Comparison of ENCODE assay signal across 8 cellular contexts in the genomic region with DNA sequence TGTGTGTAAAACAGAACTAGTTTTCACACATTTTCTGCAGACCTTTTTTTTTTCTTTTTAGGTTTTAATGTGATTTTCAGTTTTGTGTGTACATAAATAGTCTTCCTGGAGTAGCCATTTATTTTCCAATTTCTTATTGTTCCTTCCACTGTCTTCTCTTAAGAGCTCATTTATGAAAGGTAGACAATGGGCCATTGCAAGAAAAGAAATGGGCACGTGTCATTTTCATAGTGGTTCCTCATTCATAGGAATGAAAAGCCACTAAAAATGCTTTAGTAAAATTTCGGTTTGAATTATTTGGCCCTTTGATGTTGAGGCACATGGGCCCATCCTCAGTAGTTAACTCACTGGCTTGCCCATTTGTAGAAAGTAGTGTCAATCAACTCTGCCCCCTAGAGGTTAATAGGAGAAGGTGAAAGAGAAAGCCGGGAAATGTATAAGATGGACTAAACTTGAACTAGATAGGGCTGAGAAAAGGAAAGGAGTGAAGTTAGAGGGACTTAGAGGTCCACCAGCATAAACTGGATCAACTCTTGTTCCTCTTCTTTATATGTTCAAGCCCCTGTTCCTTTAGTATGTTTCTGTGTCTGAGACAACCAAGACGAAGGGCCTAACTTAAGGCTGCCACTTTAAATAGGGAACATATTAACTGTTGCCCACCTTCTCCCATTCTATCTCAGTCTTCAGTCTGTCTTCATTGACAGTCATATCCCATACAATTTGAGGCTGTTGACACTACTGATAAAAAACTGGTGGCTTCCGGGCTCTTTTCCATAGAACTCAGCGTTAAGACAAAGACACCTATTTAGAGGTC.
DNase-seq lines count a peak whose midpoint lies in the region; ATAC-seq, FAIRE-seq and TF ChIP-seq lines count a peak whose summit lies in the region.

No MANE protein-coding gene starts in this region.

- peak; percentile 75 for FAIRE-seq in GM18507 (lab: Jason Lieb, UNC)

- DNase-seq in CD8-positive, alpha-beta memory T cell = peak in 2 of 5 donors; percentile 50 to 52
- DNase-seq in GM18507 (ENCODE audit: extremely low spot score, insufficient read length, low read depth) (peak; percentile 14), NCI-H2171 (lab: John Stamatoyannopoulos, UW) (peak; percentile 19), iPS DF 6.9 (ENCODE audit: low read depth, low spot score) (peak; percentile 27), thoracic aorta (ENCODE audit: low spot score) (no peak), HK-2 (ENCODE audit: unreplicated experiment) (no peak)
- peak; percentile 13 for DNase-seq in activated naive CD4-positive, alpha-beta T cell treated with anti-CD3 and anti-CD28 coated beads, Interleukin-2, amount 50 U/mL, for 16 hours

- POLR2A ChIA-PET in CD8-positive, alpha-beta memory T cell (lab: Charles Lee) = no interaction called here

- peak; percentile 39 for TF ChIP-seq CTCF in thoracic aorta (IDR thresholded peaks at IDR 0.05)

- H3K27ac Mint-ChIP-seq in CD8-positive, alpha-beta memory T cell = peak overlapping the region in 6 of 8 donors; percentile 2 to 62 (median 12)

- no peaks in the 10 kb centered on the region for H3K27me3 Mint-ChIP-seq in CD8-positive, alpha-beta memory T cell

- ATAC-seq in HG02884 (IDR thresholded peaks at IDR 0.05; ENCODE audit: unreplicated experiment) (peak; percentile 65), thoracic aorta (ENCODE audit: insufficient number of reproducible peaks, low FRiP score, low read depth) (no peak)

- H3K9me3 ChIP-seq in CD8-positive, alpha-beta memory T cell (ENCODE audit: low read length) = no peaks in the 10 kb centered on the region
- H3K9me3 ChIP-seq in iPS DF 6.9 (ENCODE audit: control insufficient read depth, insufficient read depth, low read length) = no peaks in the 10 kb centered on the region
- no peaks in the 10 kb centered on the region for H3K9me3 ChIP-seq in thoracic aorta

- no peak overlapping the region for H3K4me3 Mint-ChIP-seq in CD8-positive, alpha-beta memory T cell

- no peak overlapping the region for H3K4me3 ChIP-seq in CD8-positive, alpha-beta memory T cell (ENCODE audit: low read length)
- H3K4me3 ChIP-seq in iPS DF 6.9 (ENCODE audit: low read length) (no peak overlapping the region), thoracic aorta (no peak overlapping the region)

- peaks cover 33% of the 10 kb centered on the region for H3K36me3 ChIP-seq in CD8-positive, alpha-beta memory T cell (ENCODE audit: insufficient read depth, low read length)
- H3K36me3 ChIP-seq in iPS DF 6.9 (ENCODE audit: control insufficient read depth, insufficient read depth, low read length) = no peaks in the 10 kb centered on the region
- peaks cover 5% of the 10 kb centered on the region for H3K36me3 ChIP-seq in thoracic aorta

- CTCF ChIA-PET in CD8-positive, alpha-beta memory T cell (lab: Charles Lee) = interaction anchor here (0.7 to 1.8 kb wide), 13 partner anchors 13 to 360 kb away, joined by 3 to 6 read pairs (median 3); a partner anchor contains a TSS

- no CpG with 5 or more reads among the region's 6 CpGs for WGBS in iPS DF 6.9 (ENCODE audit: insufficient coverage, insufficient read length)

- no peaks in the 10 kb centered on the region for H3K9me3 Mint-ChIP-seq in CD8-positive, alpha-beta memory T cell

- H3K27ac ChIP-seq in CD8-positive, alpha-beta memory T cell (ENCODE audit: low read depth, low read length) = no peak overlapping the region
- H3K27ac ChIP-seq in iPS DF 6.9 (ENCODE audit: low read length) (no peak overlapping the region), thoracic aorta (no peak overlapping the region)

- no peaks in the 10 kb centered on the region for H3K4me1 ChIP-seq in CD8-positive, alpha-beta memory T cell (ENCODE audit: insufficient read depth, low read length)
- H3K4me1 ChIP-seq in iPS DF 6.9 (ENCODE audit: control insufficient read depth, insufficient read depth, low read length) (no peaks in the 10 kb centered on the region), thoracic aorta (ENCODE audit: control insufficient read depth in 1 of 2, low read depth in 2 of 2) (peaks cover 9 to 20% of the 10 kb centered on the region in 2 donors)

- H3K4me1 Mint-ChIP-seq in CD8-positive, alpha-beta memory T cell = peaks cover 15 to 26% (median 24%) of the 10 kb centered on the region in 3 donors

- H3K27me3 ChIP-seq in CD8-positive, alpha-beta memory T cell (ENCODE audit: insufficient read depth, low read length, poor library complexity, severe bottlenecking) = no peaks in the 10 kb centered on the region
- H3K27me3 ChIP-seq in iPS DF 6.9 (ENCODE audit: control insufficient read depth, insufficient read depth, low read length) (no peaks in the 10 kb centered on the region), thoracic aorta (replicated peaks; ENCODE audit: insufficient read depth) (no peaks in the 10 kb centered on the region)

- H3K36me3 Mint-ChIP-seq in CD8-positive, alpha-beta memory T cell = peaks cover 3 to 94% (median 35%) of the 10 kb centered on the region in 3 donors

Comparison
In these comparisons a context has a peak if more than half of its experiments do, and no peak if none do; other contexts are left out.
1. DNase-seq: peak in GM18507 (single experiment), NCI-H2171 (single experiment), activated naive CD4-positive, alpha-beta T cell treated with anti-CD3 and anti-CD28 coated beads, Interleukin-2, amount 50 U/mL, for 16 hours (single experiment) and iPS DF 6.9 (single experiment); none in thoracic aorta (single experiment) and HK-2 (single experiment).